8 cellular contexts compared by ENCODE assay signal in the genomic region with DNA sequence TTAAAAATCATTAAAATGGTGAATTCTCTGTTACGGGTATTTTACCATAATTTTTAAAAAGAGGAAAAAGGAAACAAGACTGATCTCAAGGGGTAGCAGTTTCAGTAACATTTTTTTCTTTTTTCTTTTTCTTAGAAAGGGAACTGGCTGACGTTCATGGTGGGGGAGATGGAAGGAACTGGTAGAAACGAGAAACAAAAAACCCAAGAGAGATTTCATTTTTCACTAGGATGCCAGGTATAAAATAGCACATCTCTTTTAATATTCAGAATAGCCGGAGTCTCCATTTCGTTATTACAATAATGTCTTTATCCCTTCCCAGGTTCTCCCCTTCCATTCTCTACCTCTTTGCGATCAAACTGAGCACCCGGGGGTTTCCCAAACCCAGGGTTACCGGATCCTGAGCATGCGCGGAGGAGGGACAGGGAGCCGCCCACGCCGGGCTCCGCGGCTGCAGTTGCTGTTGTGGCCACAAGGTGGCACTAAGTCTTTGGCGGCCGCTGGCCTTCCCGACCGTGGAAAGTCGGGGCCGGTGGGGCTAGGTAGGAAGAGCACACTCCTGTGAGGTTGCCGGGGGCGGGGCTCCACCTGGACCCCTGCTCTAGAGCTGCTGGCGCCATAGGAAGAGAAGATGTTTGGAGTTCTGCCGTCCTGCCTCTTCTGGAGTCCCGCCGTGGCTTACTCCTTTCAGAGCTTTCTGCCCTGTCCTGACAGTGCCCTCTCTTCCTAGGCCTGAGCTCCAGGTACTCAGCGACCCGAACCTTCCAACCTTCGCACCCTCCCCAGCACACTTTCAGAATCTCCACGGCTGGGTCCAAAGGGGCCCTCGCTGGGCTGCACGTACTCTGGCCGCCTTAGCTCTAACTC.
DNase-seq lines count a peak whose midpoint lies in the region; ATAC-seq and TF ChIP-seq lines count a peak whose summit lies in the region.

No MANE protein-coding gene starts in this region.

- CTCF ChIA-PET in CD4-positive, alpha-beta T cell (lab: Charles Lee) = interaction anchor here (0.8 to 1.3 kb wide), 4 partner anchors 9 to 90 kb away, joined by 3 to 8 read pairs (median 4); no protein-coding TSS in a partner anchor
- CTCF ChIA-PET in naive thymus-derived CD4-positive, alpha-beta T cell (lab: Charles Lee) = interaction anchor here (0.7 to 1.6 kb wide), 5 partner anchors 8 to 90 kb away, joined by 4 to 6 read pairs (median 4); no protein-coding TSS in a partner anchor

- no peaks in the 10 kb centered on the region for H3K9me3 Mint-ChIP-seq in CD4-positive, alpha-beta T cell
- H3K9me3 Mint-ChIP-seq in activated T-cell treated with anti-CD3 and anti-CD28 coated beads, Interleukin-2, amount 50 U/mL, for 4 hours = no peaks in the 10 kb centered on the region
- H3K9me3 Mint-ChIP-seq in naive thymus-derived CD4-positive, alpha-beta T cell = no peaks in the 10 kb centered on the region

- H3K36me3 Mint-ChIP-seq in CD4-positive, alpha-beta T cell (ENCODE audit: low read depth) = no peaks in the 10 kb centered on the region
- no peaks in the 10 kb centered on the region for H3K36me3 Mint-ChIP-seq in activated T-cell treated with anti-CD3 and anti-CD28 coated beads, Interleukin-2, amount 50 U/mL, for 4 hours (ENCODE audit: insufficient read depth)
- H3K36me3 Mint-ChIP-seq in naive thymus-derived CD4-positive, alpha-beta T cell = no peaks in the 10 kb centered on the region

- no peaks in the 10 kb centered on the region for H3K27me3 Mint-ChIP-seq in CD4-positive, alpha-beta T cell
- peaks cover 3% of the 10 kb centered on the region for H3K27me3 Mint-ChIP-seq in activated T-cell treated with anti-CD3 and anti-CD28 coated beads, Interleukin-2, amount 50 U/mL, for 4 hours (ENCODE audit: low read depth)
- H3K27me3 Mint-ChIP-seq in naive thymus-derived CD4-positive, alpha-beta T cell = peaks cover 0 to 4% (median 0%) of the 10 kb centered on the region in 5 donors

- no peaks in the 10 kb centered on the region for H3K9me3 ChIP-seq in CD4-positive, alpha-beta T cell (ENCODE audit: control insufficient read depth, low read length)
- no peaks in the 10 kb centered on the region for H3K9me3 ChIP-seq in naive thymus-derived CD4-positive, alpha-beta T cell (ENCODE audit: control insufficient read depth in 2 of 3, low read length in 3 of 3)

- no peak overlapping the region for H3K27ac ChIP-seq in CD4-positive, alpha-beta T cell (ENCODE audit: low read depth, low read length)
- H3K27ac ChIP-seq in naive thymus-derived CD4-positive, alpha-beta T cell (ENCODE audit: low read depth, low read length) = no peak overlapping the region

- intact Hi-C loops in CD4-positive, alpha-beta T cell (cut with DNase I, micrococcal nuclease) = loop anchor here (2.0 to 10.0 kb wide), 5 partner anchors 85 to 1977 kb away; partner anchors contain the start of gene TENT5A (in 1 of the 2)
- intact Hi-C loops in naive thymus-derived CD4-positive, alpha-beta T cell (cut with micrococcal nuclease) = loop anchor here (1.0 to 10.0 kb wide), 14 partner anchors 36 to 1976 kb away; partner anchors contain the start of genes HMGN3 (in 2 of the 2), TTK (in 2 of the 2), ELOVL4 (in 1 of the 2) and IRAK1BP1 (in 1 of the 2)

- H3K4me3 ChIP-seq in naive thymus-derived CD4-positive, alpha-beta T cell (ENCODE audit: low read length) = peak overlapping the region; percentile 60

- peak; percentile 97 for ATAC-seq in CD4-positive, alpha-beta T cell (ENCODE audit: poor library complexity)
- ATAC-seq in GM19372 (IDR thresholded peaks at IDR 0.05; ENCODE audit: low read depth, unreplicated experiment) (peak; percentile 81), HG03460 (IDR thresholded peaks at IDR 0.05; ENCODE audit: unreplicated experiment) (peak; percentile 89)
- peak; percentile 78 to 87 for ATAC-seq in activated T-cell treated with anti-CD3 and anti-CD28 coated beads, Interleukin-2, amount 50 U/mL, for 4 hours
- peak; percentile 96 for ATAC-seq in naive thymus-derived CD4-positive, alpha-beta T cell

- peak; percentile 98 for TF ChIP-seq CTCF in CD4-positive, alpha-beta T cell (IDR thresholded peaks at IDR 0.05)

- H3K27me3 ChIP-seq in CD4-positive, alpha-beta T cell (ENCODE audit: control insufficient read depth, insufficient read depth, low read length) = no peaks in the 10 kb centered on the region
- H3K27me3 ChIP-seq in naive thymus-derived CD4-positive, alpha-beta T cell (ENCODE audit: control insufficient read depth in 2 of 2, insufficient read depth in 2 of 2, low read length in 2 of 2) = no peaks in the 10 kb centered on the region

- POLR2A ChIA-PET in CD4-positive, alpha-beta T cell (lab: Charles Lee) = no interaction called here
- POLR2A ChIA-PET in naive thymus-derived CD4-positive, alpha-beta T cell (lab: Charles Lee) = interaction anchor here (0.6 kb wide), 1 partner anchor 52 kb away, joined by 6 read pairs; no protein-coding TSS in a partner anchor

- H3K4me3 Mint-ChIP-seq in CD4-positive, alpha-beta T cell = peak overlapping the region; percentile 83
- peak overlapping the region; percentile 74 for H3K4me3 Mint-ChIP-seq in activated T-cell treated with anti-CD3 and anti-CD28 coated beads, Interleukin-2, amount 50 U/mL, for 4 hours
- peak overlapping the region; percentile 68 to 83 (median 80) for H3K4me3 Mint-ChIP-seq in naive thymus-derived CD4-positive, alpha-beta T cell

- no peaks in the 10 kb centered on the region for H3K36me3 ChIP-seq in naive thymus-derived CD4-positive, alpha-beta T cell (ENCODE audit: control insufficient read depth in 2 of 3, insufficient read depth in 3 of 3, low read length in 3 of 3)

- no peak overlapping the region for H3K27ac Mint-ChIP-seq in CD4-positive, alpha-beta T cell
- H3K27ac Mint-ChIP-seq in naive thymus-derived CD4-positive, alpha-beta T cell = peak overlapping the region in 6 of 9 donors; percentile 0 to 80 (median 44)

- peaks cover 0 to 6% of the 10 kb centered on the region in 2 donors for H3K4me1 ChIP-seq in naive thymus-derived CD4-positive, alpha-beta T cell (ENCODE audit: control insufficient read depth in 2 of 2, insufficient read depth in 2 of 2, low read length in 2 of 2)

- peaks cover 8% of the 10 kb centered on the region for H3K4me1 Mint-ChIP-seq in CD4-positive, alpha-beta T cell (ENCODE audit: low read depth)
- H3K4me1 Mint-ChIP-seq in activated T-cell treated with anti-CD3 and anti-CD28 coated beads, Interleukin-2, amount 50 U/mL, for 4 hours (ENCODE audit: low read depth) = peaks cover 7% of the 10 kb centered on the region
- peaks cover 7 to 9% (median 7%) of the 10 kb centered on the region in 7 donors for H3K4me1 Mint-ChIP-seq in naive thymus-derived CD4-positive, alpha-beta T cell

- peak; percentile 72 to 85 (median 76) for DNase-seq in CD4-positive, alpha-beta T cell
- DNase-seq in OCI-M1 (lab: John Stamatoyannopoulos, UW) (peak; percentile 96), fibroblast of gingiva (ENCODE audit: low read depth) (peak; percentile 50)
- peak; percentile 89 for DNase-seq in activated T-cell treated with anti-CD3 and anti-CD28 coated beads, Interleukin-2, amount 50 U/mL, for 4 hours
- DNase-seq in naive thymus-derived CD4-positive, alpha-beta T cell = peak; percentile 68 to 94 (median 79)
- peak; percentile 77 to 78 for DNase-seq in stimulated activated CD8-positive, alpha-beta memory T cell treated with anti-CD3 and anti-CD28 coated beads, Interleukin-7, amount 100 ng/mL, for 4 hours (ENCODE audit: low read depth in 2 of 2)
